11 cellular contexts compared by ENCODE assay signal in genomic region chr2:72367530-72368225, GRCh38.
DNase-seq lines count a peak whose midpoint lies in the region; ATAC-seq and TF ChIP-seq lines count a peak whose summit lies in the region.
"Had no signal": no experiment of that assay in that cellular context is flagged by ENCODE, and none has a peak within 500 bp of the region (broad histone marks: within the 10 kb centered on the region; RNA-seq: fewer than 3 reads in every experiment).

No MANE protein-coding gene starts in this region.

- no peaks in the 10 kb centered on the region for H3K36me3 ChIP-seq in GM23248 (ENCODE audit: low read depth)
- H3K36me3 ChIP-seq in gastroesophageal sphincter: peaks cover 0 to 5% of the 10 kb centered on the region in 2 donors

- no peaks in the 10 kb centered on the region for H3K27me3 Mint-ChIP-seq in effector memory CD8-positive, alpha-beta T cell
- H3K27me3 Mint-ChIP-seq in activated naive CD8-positive, alpha-beta T cell treated with anti-CD3 and anti-CD28 coated beads for 36 hours: no peaks in the 10 kb centered on the region
- H3K27me3 Mint-ChIP-seq: type B pancreatic cell had no signal

- ATAC-seq in gastroesophageal sphincter (peak; percentile 95), sciatic nerve (peak; percentile 46), GM21526 (IDR thresholded peaks at IDR 0.05; ENCODE audit: low FRiP score, unreplicated experiment) (no peak)
- ATAC-seq in effector memory CD8-positive, alpha-beta T cell (replicated peaks): no peak
- ATAC-seq: activated naive CD4-positive, alpha-beta T cell treated with anti-CD3 and anti-CD28 coated beads, Interleukin-2, amount 50 U/mL, for 72 hours had no signal

- DNase-seq in GM23248 (peak; percentile 94), T1000 (lab: John Stamatoyannopoulos, UW) (peak; percentile 81), sciatic nerve (ENCODE audit: low spot score) (peak; percentile 48), G401 (ENCODE audit: low spot score) (no peak)
- no peak for DNase-seq in effector memory CD8-positive, alpha-beta T cell
- DNase-seq in activated naive CD8-positive, alpha-beta T cell treated with anti-CD3 and anti-CD28 coated beads for 36 hours: no peak
- DNase-seq: NCI-H1436 treated with DMSO at 0.1 percent for 48 hours had no signal

- H3K9ac ChIP-seq in GM23248: no peak overlapping the region

- H3K4me1 ChIP-seq in GM23248 (ENCODE audit: insufficient read depth) (no peaks in the 10 kb centered on the region), gastroesophageal sphincter (no peaks in the 10 kb centered on the region)

- peaks cover 8% of the 10 kb centered on the region; the same call in 1 of the 2 replicates for H3F3A ChIP-seq in GM23248 (ENCODE audit: insufficient read depth)

- H3K9me3 ChIP-seq in GM23248 (ENCODE audit: low read depth): no peaks in the 10 kb centered on the region
- peaks cover 0 to 6% (median 0%) of the 10 kb centered on the region in 3 donors for H3K9me3 ChIP-seq in gastroesophageal sphincter

- H3K79me2 ChIP-seq in GM23248 (ENCODE audit: insufficient read depth): no peaks in the 10 kb centered on the region

- no peak overlapping the region for H3K4me3 ChIP-seq in GM23248
- no peak overlapping the region for H3K4me3 ChIP-seq in gastroesophageal sphincter

- H2AFZ ChIP-seq in GM23248: no peak overlapping the region

- TF ChIP-seq EP300 in gastroesophageal sphincter (IDR thresholded peaks at IDR 0.05): no peak

- H3K4me1 Mint-ChIP-seq in effector memory CD8-positive, alpha-beta T cell (ENCODE audit: low read depth in 2 of 2): no peaks in the 10 kb centered on the region
- H3K4me1 Mint-ChIP-seq in activated naive CD8-positive, alpha-beta T cell treated with anti-CD3 and anti-CD28 coated beads for 36 hours: no peaks in the 10 kb centered on the region

- H3K9me2 ChIP-seq in GM23248 (ENCODE audit: insufficient read depth): no peaks in the 10 kb centered on the region

- H4K20me1 ChIP-seq in GM23248 (ENCODE audit: insufficient read depth): no peaks in the 10 kb centered on the region

- peaks cover 3% of the 10 kb centered on the region for H3K36me3 Mint-ChIP-seq in effector memory CD8-positive, alpha-beta T cell (ENCODE audit: insufficient read depth)
- H3K36me3 Mint-ChIP-seq in activated naive CD8-positive, alpha-beta T cell treated with anti-CD3 and anti-CD28 coated beads for 36 hours: peaks cover 35% of the 10 kb centered on the region

- peak overlapping the region; percentile 43; the same call in 1 of the 2 replicates for H3K27ac ChIP-seq in GM23248
- H3K27ac ChIP-seq in gastroesophageal sphincter: peak overlapping the region in 3 of 4 donors; percentile 9 to 63 (median 29)

- no peak overlapping the region for H3K27ac Mint-ChIP-seq in effector memory CD8-positive, alpha-beta T cell
- H3K27ac Mint-ChIP-seq in activated naive CD8-positive, alpha-beta T cell treated with anti-CD3 and anti-CD28 coated beads for 36 hours: no peak overlapping the region
- H3K27ac Mint-ChIP-seq: activated naive CD4-positive, alpha-beta T cell treated with anti-CD3 and anti-CD28 coated beads, Interleukin-2, amount 50 U/mL, for 72 hours; type B pancreatic cell had no signal

- TF ChIP-seq CTCF in gastroesophageal sphincter (IDR thresholded peaks at IDR 0.05): peak in 3 of 4 experiments; percentile 14 to 57 (median 53)

- TF ChIP-seq POLR2A in gastroesophageal sphincter (IDR thresholded peaks at IDR 0.05): no peak

- intact Hi-C loops in sciatic nerve (cut with DNase I): no loop called here

- no peaks in the 10 kb centered on the region for H3K27me3 ChIP-seq in GM23248 (replicated peaks; ENCODE audit: insufficient read depth)
- H3K27me3 ChIP-seq in gastroesophageal sphincter: no peaks in the 10 kb centered on the region

- WGBS in GM23248 (ENCODE audit: low coverage in 1 of 2, low lambda C conversion rate in 2 of 2, missing lambda C conversion rate in 2 of 2), 2 experiments: 80 to 81% methylated on average over 5 of the region's 5 CpGs
- 66 to 89% methylated on average over 3 to 5 of the region's 5 CpGs for WGBS in gastroesophageal sphincter (ENCODE audit: low coverage in 1 of 2), 2 donors

- H3K9me3 Mint-ChIP-seq in effector memory CD8-positive, alpha-beta T cell: no peaks in the 10 kb centered on the region
- H3K9me3 Mint-ChIP-seq in activated naive CD8-positive, alpha-beta T cell treated with anti-CD3 and anti-CD28 coated beads for 36 hours: peaks cover 14% of the 10 kb centered on the region

- no peak overlapping the region for H3K4me2 ChIP-seq in GM23248 (ENCODE audit: unreplicated experiment)

- in situ Hi-C loops in GM23248 (cut with MboI): no loop called here
- in situ Hi-C loops in G401 (cut with HindIII; ENCODE audit: low sequenced_read_pairs): no loop called here

- no peak overlapping the region for H3K4me3 Mint-ChIP-seq in effector memory CD8-positive, alpha-beta T cell
- no peak overlapping the region for H3K4me3 Mint-ChIP-seq in activated naive CD8-positive, alpha-beta T cell treated with anti-CD3 and anti-CD28 coated beads for 36 hours
- H3K4me3 Mint-ChIP-seq: type B pancreatic cell had no signal

Comparison
In these comparisons a context has a peak if more than half of its experiments do, and no peak if none do; other contexts are left out.
1. DNase-seq: peak in GM23248 (single experiment), T1000 (single experiment) and sciatic nerve (single experiment); none in effector memory CD8-positive, alpha-beta T cell (0 of 3), activated naive CD8-positive, alpha-beta T cell treated with anti-CD3 and anti-CD28 coated beads for 36 hours (single experiment) and G401 (single experiment).
2. ATAC-seq: peak in gastroesophageal sphincter (single experiment) and sciatic nerve (single experiment); none in effector memory CD8-positive, alpha-beta T cell (single experiment) and GM21526 (single experiment).